1 cellular context compared by ENCODE assay signal in genomic region chr15:44676676-44677075, GRCh38.
TF ChIP-seq lines count a peak whose summit lies in the region.

No MANE protein-coding gene starts in this region.

TF ChIP-seq in HepG2, 621 proteins besides CTCF, POLR2A, EP300 and RAD21:
- TF ChIP-seq NFE2L1 (CRISPR knock-in tag; IDR thresholded peaks at IDR 0.05; ENCODE audit: borderline replicate concordance): no peak
- no peak for TF ChIP-seq AHDC1 (CRISPR knock-in tag; IDR thresholded peaks at IDR 0.05; ENCODE audit: borderline replicate concordance)
- TF ChIP-seq IRF2 (CRISPR knock-in tag; IDR thresholded peaks at IDR 0.05): no peak
- no peak for TF ChIP-seq ZNF670 (CRISPR knock-in tag; IDR thresholded peaks at IDR 0.05; ENCODE audit: borderline replicate concordance)
- TF ChIP-seq E2F2 (CRISPR knock-in tag; IDR thresholded peaks at IDR 0.05; ENCODE audit: borderline replicate concordance): no peak
- TF ChIP-seq SP140L (CRISPR knock-in tag; IDR thresholded peaks at IDR 0.05; ENCODE audit: borderline replicate concordance): no peak
- no peak for TF ChIP-seq TCF12 (IDR thresholded peaks at IDR 0.05)
- no peak for TF ChIP-seq TCF12 (CRISPR knock-in tag; IDR thresholded peaks at IDR 0.05)
- TF ChIP-seq ZNF816 (CRISPR knock-in tag; IDR thresholded peaks at IDR 0.05; ENCODE audit: borderline replicate concordance): no peak
- TF ChIP-seq ZNF639 (CRISPR knock-in tag; conservative IDR thresholded peaks at IDR 0.05): no peak
- TF ChIP-seq PLSCR1 (CRISPR knock-in tag; IDR thresholded peaks at IDR 0.05; ENCODE audit: borderline replicate concordance): no peak
- no peak for TF ChIP-seq ZNF431 (CRISPR knock-in tag; IDR thresholded peaks at IDR 0.05; ENCODE audit: borderline replicate concordance, low read depth)
- no peak for TF ChIP-seq ZNF558 (CRISPR knock-in tag; IDR thresholded peaks at IDR 0.05; ENCODE audit: borderline replicate concordance)
- TF ChIP-seq ZMAT5 (CRISPR knock-in tag; IDR thresholded peaks at IDR 0.05; ENCODE audit: borderline replicate concordance, low read depth): no peak
- TF ChIP-seq DBP (CRISPR knock-in tag; IDR thresholded peaks at IDR 0.05; ENCODE audit: not compliant biosample characterization): no peak
- TF ChIP-seq ATF2 (CRISPR knock-in tag; IDR thresholded peaks at IDR 0.05): no peak
TF ChIP-seq in HepG2: peak in this region for 0.
